ENCODE assay signal across 26 cellular contexts in the genomic region with DNA sequence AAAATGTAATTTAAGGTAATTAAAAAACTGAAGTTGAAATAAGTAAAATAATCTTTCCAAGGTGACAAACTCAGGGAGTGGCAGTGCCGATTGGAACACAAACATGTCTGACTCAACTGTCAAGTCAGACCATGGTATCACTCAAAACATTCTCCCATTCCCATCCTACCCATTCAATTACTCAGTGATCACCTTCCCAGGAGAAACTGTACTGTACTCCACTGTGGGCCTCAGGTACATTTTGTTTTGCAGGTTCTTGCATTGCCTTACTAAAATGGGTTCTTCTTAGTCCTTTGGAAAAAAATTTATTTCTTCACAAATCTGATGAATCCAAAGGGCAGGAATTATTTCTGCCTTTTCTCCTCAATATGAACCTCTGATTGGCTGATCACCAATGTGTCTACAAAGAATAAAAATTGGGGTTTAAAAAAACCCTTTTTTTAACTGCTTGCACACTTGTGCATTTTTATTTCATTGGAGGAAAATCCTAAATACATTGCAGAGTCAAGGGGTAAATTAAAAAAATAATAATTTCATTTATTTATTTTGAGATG.
"Had no signal": no experiment of that assay in that cellular context is flagged by ENCODE, and none has a peak within 500 bp of the region (broad histone marks: within the 10 kb centered on the region; RNA-seq: fewer than 3 reads in every experiment).

No MANE protein-coding gene starts in this region.

- H3K27ac Mint-ChIP-seq: activated naive CD4-positive, alpha-beta T cell treated with anti-CD3 and anti-CD28 coated beads for 36 hours; activated naive CD8-positive, alpha-beta T cell treated with anti-CD3 and anti-CD28 coated beads for 36 hours; activated T-helper 1 cell treated with anti-CD3 and anti-CD28 coated beads, Interleukin-12 subunit alpha, Interleukin-12 subunit beta, Interleukin-2, Interleukin-4 antibody, amounts not matched to agents 30 ng/mL and 10 ng/mL and 1 ng/mL, durations not matched to agents 14 hours and 24 hours and 36 hours; stimulated activated naive B cell treated with anti-CD40 and anti-IgM and Interleukin-4, amounts not matched to agents 10 μg/mL and 1 μg/mL and 100 μg/mL, for 72 hours had no signal

- H3K9me3 ChIP-seq: colonic mucosa, gastrocnemius medialis, neutrophil, psoas muscle, tibial artery had no signal

- H3K36me3 ChIP-seq: colonic mucosa, gastrocnemius medialis, neutrophil, stomach, tibial artery had no signal

- H3K27me3 Mint-ChIP-seq: activated naive CD8-positive, alpha-beta T cell treated with anti-CD3 and anti-CD28 coated beads for 36 hours; central memory CD8-positive, alpha-beta T cell; stimulated activated naive B cell treated with anti-CD40 and anti-IgM and Interleukin-4, amounts not matched to agents 10 μg/mL and 1 μg/mL and 100 μg/mL, for 72 hours; T-cell had no signal

- H3K27ac ChIP-seq: colonic mucosa, dorsolateral prefrontal cortex, gastrocnemius medialis, psoas muscle, tibial artery had no signal

- H3K36me3 Mint-ChIP-seq: activated naive CD8-positive, alpha-beta T cell treated with anti-CD3 and anti-CD28 coated beads for 36 hours; T-cell had no signal

- H3K4me3 Mint-ChIP-seq: activated naive CD4-positive, alpha-beta T cell treated with anti-CD3 and anti-CD28 coated beads for 36 hours; activated naive CD8-positive, alpha-beta T cell treated with anti-CD3 and anti-CD28 coated beads for 36 hours; activated T-helper 1 cell treated with anti-CD3 and anti-CD28 coated beads, Interleukin-12 subunit alpha, Interleukin-12 subunit beta, Interleukin-2, Interleukin-4 antibody, amounts not matched to agents 30 ng/mL and 10 ng/mL and 1 ng/mL, durations not matched to agents 14 hours and 24 hours and 36 hours; central memory CD8-positive, alpha-beta T cell; nephron progenitor cell; stimulated activated naive B cell treated with anti-CD40 and anti-IgM and Interleukin-4, amounts not matched to agents 10 μg/mL and 1 μg/mL and 100 μg/mL, for 72 hours had no signal

- H3K4me1 ChIP-seq: colonic mucosa had no signal

- H3K27me3 ChIP-seq: colonic mucosa, dorsolateral prefrontal cortex, gastrocnemius medialis, neutrophil, stomach, tibial artery had no signal

- H3K9me3 Mint-ChIP-seq: activated naive CD4-positive, alpha-beta T cell treated with anti-CD3 and anti-CD28 coated beads for 36 hours; central memory CD8-positive, alpha-beta T cell; T-cell had no signal

- ATAC-seq: gastrocnemius medialis; left lobe of liver; psoas muscle; stimulated activated naive B cell treated with anti-CD40 and anti-IgM and Interleukin-4, amounts not matched to agents 10 μg/mL and 1 μg/mL and 100 μg/mL, for 72 hours; T-cell had no signal

- H3K4me3 ChIP-seq: colonic mucosa, gastrocnemius medialis, lung, psoas muscle, stomach, tibial artery had no signal

- DNase-seq: activated CD4-positive, alpha-beta T cell treated with anti-CD3 and anti-CD28 coated beads for 48 hours; activated CD4-positive, alpha-beta T cell treated with anti-CD3 and anti-CD28 coated beads, Interleukin-2, amount 50 U/mL, for 48 hours; activated CD4-positive, CD25-positive, alpha-beta regulatory T cell; activated CD8-positive, alpha-beta memory T cell treated with anti-CD3 and anti-CD28 coated beads, Interleukin-2, amount 50 U/mL, for 4 hours; activated effector memory CD4-positive, alpha-beta T cell treated with anti-CD3 and anti-CD28 coated beads, Interleukin-2, amount 50 U/mL, for 16 hours; activated naive CD4-positive, alpha-beta T cell treated with anti-CD3 and anti-CD28 coated beads for 36 hours; activated naive CD8-positive, alpha-beta T cell treated with anti-CD3 and anti-CD28 coated beads for 36 hours; activated T-cell treated with anti-CD3 and anti-CD28 coated beads, Interleukin-2, amount 50 U/mL, for 1 hour; colonic mucosa; dorsolateral prefrontal cortex; effector memory CD4-positive, alpha-beta T cell; gastrocnemius medialis; mesendoderm; nephron progenitor cell; psoas muscle; stimulated activated CD4-positive, alpha-beta T cell treated with anti-CD3 and anti-CD28 coated beads, Interleukin-15, amount 100 ng/mL, for 24 hours; stimulated activated CD4-positive, alpha-beta T cell treated with anti-CD3 and anti-CD28 coated beads, Interleukin-2, amount 100 ng/mL, for 24 hours; stimulated activated naive B cell treated with anti-CD40 and anti-IgM and Interleukin-4, amounts not matched to agents 10 μg/mL and 1 μg/mL and 100 μg/mL, for 72 hours; stomach; T-cell; tibial artery had no signal
